21 cellular contexts compared by ENCODE assay signal in the genomic region with DNA sequence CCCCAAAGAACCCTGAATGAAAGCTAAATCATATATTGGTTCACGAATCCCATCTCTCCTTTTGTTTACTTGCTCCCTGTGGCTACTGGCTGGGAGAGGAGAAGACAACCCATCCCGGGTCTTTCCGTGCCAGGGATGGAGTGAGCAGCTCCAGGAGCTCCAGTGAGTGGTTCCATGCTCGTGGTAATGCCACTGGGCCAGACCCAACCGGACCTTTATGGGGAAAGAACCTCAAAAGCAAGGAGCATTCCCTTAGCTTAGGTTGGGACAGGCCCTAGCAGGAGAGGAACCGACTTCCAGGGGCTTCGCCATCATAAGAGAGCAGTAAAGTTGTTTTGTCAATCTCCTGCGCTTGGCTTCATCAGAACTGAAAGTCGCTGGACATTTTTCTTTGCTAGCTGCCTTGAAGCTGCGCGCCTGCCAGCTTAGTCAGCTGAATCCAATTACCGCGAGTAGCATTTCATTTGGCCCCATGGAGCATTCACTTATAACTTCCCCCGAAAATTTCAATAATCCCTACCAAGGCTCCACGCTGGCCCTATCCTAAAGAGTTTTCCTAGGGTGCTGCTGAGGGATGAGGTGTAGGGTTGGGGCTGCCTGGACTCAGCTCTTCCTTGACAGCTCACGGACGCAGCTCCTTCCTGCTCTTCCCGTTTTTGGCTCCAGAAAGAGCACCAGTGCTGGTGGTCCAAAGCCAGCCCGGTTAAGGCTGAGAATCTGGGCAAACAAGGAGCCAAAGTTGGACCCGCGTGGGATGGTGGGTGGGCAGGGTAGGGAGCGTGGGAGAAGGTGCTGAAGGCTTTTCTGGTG. TPM values are rescaled to one million over a fixed set of nuclear protein-coding genes. Genes with fewer than 3 reads are reported as not detected.
DNase-seq lines count a peak whose midpoint lies in the region; ATAC-seq, FAIRE-seq and TF ChIP-seq lines count a peak whose summit lies in the region.
"Had no signal": no experiment of that assay in that cellular context is flagged by ENCODE, and none has a peak within 500 bp of the region (broad histone marks: within the 10 kb centered on the region; RNA-seq: fewer than 3 reads in every experiment).

No MANE protein-coding gene starts in this region.

- H3K27ac ChIP-seq in coronary artery (no peak overlapping the region), suprapubic skin (no peak overlapping the region)
- H3K27ac ChIP-seq: adrenal gland, dorsolateral prefrontal cortex, heart left ventricle had no signal

- peaks cover 3% of the 10 kb centered on the region for H3K9me3 Mint-ChIP-seq in T-helper 1 cell treated with Interleukin-12 subunit alpha and Interleukin-12 subunit beta and Interleukin-4 antibody, amounts not matched to agents 30 μg/mL and 1 μg/mL, for 36 hours

- ATAC-seq in Right ventricle myocardium superior (ENCODE audit: poor library complexity): no peak
- ATAC-seq: heart left ventricle had no signal

- intact Hi-C loops in Right ventricle myocardium superior (cut with DNase I): no loop called here

- peaks cover 6% of the 10 kb centered on the region for H3K36me3 Mint-ChIP-seq in T-helper 1 cell treated with Interleukin-12 subunit alpha and Interleukin-12 subunit beta and Interleukin-4 antibody, amounts not matched to agents 30 μg/mL and 1 μg/mL, for 36 hours (ENCODE audit: low read depth)

- TF ChIP-seq CTCF in coronary artery (IDR thresholded peaks at IDR 0.05): no peak
- TF ChIP-seq CTCF in suprapubic skin (IDR thresholded peaks at IDR 0.05): no peak

- peaks cover 98% of the 10 kb centered on the region for H3K27me3 ChIP-seq in suprapubic skin
- H3K27me3 ChIP-seq: adrenal gland had no signal

- peaks cover 93% of the 10 kb centered on the region for H3K27me3 Mint-ChIP-seq in T-helper 1 cell treated with Interleukin-12 subunit alpha and Interleukin-12 subunit beta and Interleukin-4 antibody, amounts not matched to agents 30 μg/mL and 1 μg/mL, for 36 hours (ENCODE audit: low read depth)

- no peak for DNase-seq in T-helper 1 cell
- DNase-seq in coronary artery (ENCODE audit: low spot score): no peak
- peak; percentile 75 for DNase-seq in kidney tubule cell (ENCODE audit: low spot score)
- DNase-seq in suprapubic skin (ENCODE audit: low spot score in 2 of 2): no peak
- DNase-seq in stimulated activated naive CD4-positive, alpha-beta T cell (lab: John Stamatoyannopoulos, UW): no peak
- no peak for DNase-seq in Right ventricle myocardium superior
- no peak for DNase-seq in GM12892 (ENCODE audit: insufficient read length)
- DNase-seq: activated CD4-positive, alpha-beta T cell treated with anti-CD3 and anti-CD28 coated beads for 48 hours; activated T-cell treated with anti-CD3 and anti-CD28 coated beads, Interleukin-2, amount 50 U/mL, for 1 hour; adrenal gland; Calu3; dorsolateral prefrontal cortex; heart left ventricle; NCI-H1436; NCI-H510A; stimulated activated CD4-positive, alpha-beta T cell treated with anti-CD3 and anti-CD28 coated beads, Interleukin-12 subunit alpha, Interleukin-12 subunit beta, amount 100 ng/mL, for 4 hours had no signal

- no peak for FAIRE-seq in GM12892 (lab: Jason Lieb, UNC)

- TF ChIP-seq EP300 in suprapubic skin (IDR thresholded peaks at IDR 0.05): no peak

- H3K4me1 Mint-ChIP-seq in T-helper 1 cell treated with Interleukin-12 subunit alpha and Interleukin-12 subunit beta and Interleukin-4 antibody, amounts not matched to agents 30 μg/mL and 1 μg/mL, for 36 hours (ENCODE audit: low read depth): peaks cover 2% of the 10 kb centered on the region

- H3K36me3 ChIP-seq in suprapubic skin: no peaks in the 10 kb centered on the region
- H3K36me3 ChIP-seq: adrenal gland, heart left ventricle had no signal

- 7% methylated on average over 22 of the region's 22 CpGs for WGBS in suprapubic skin

- peaks cover 54% of the 10 kb centered on the region for H3K4me1 ChIP-seq in suprapubic skin
- H3K4me1 ChIP-seq: adrenal gland had no signal

- H3K4me3 ChIP-seq in coronary artery: peak overlapping the region; percentile 13
- H3K4me3 ChIP-seq in suprapubic skin: peak overlapping the region; percentile 15
- H3K4me3 ChIP-seq: adrenal gland, dorsolateral prefrontal cortex, heart left ventricle had no signal

- no peaks in the 10 kb centered on the region for H3K9me3 ChIP-seq in suprapubic skin
- H3K9me3 ChIP-seq: adrenal gland, heart left ventricle had no signal

- H3K27ac Mint-ChIP-seq in T-helper 1 cell treated with Interleukin-12 subunit alpha and Interleukin-12 subunit beta and Interleukin-4 antibody, amounts not matched to agents 30 μg/mL and 1 μg/mL, for 36 hours: peak overlapping the region; percentile 57

- no peak overlapping the region for H3K4me3 Mint-ChIP-seq in T-helper 1 cell treated with Interleukin-12 subunit alpha and Interleukin-12 subunit beta and Interleukin-4 antibody, amounts not matched to agents 30 μg/mL and 1 μg/mL, for 36 hours

- TF ChIP-seq POLR2A in suprapubic skin (IDR thresholded peaks at IDR 0.05): no peak
- no peak for TF ChIP-seq POLR2A in GM12892 (IDR thresholded peaks at IDR 0.05; ENCODE audit: low read depth, low read length)

RNA-seq across cellular contexts. Expression of a gene that starts 4.9 kb away (rescaled TPM):
- 1 to 10 TPM in 2 of 4 donors, under 1 TPM in 2; 0.49 to 3.5 (median 1.5) TPM for total RNA-seq in suprapubic skin
- 0.38 TPM for total RNA-seq in Right ventricle myocardium superior
- polyA plus RNA-seq in GM12892 (2012; ENCODE audit: missing spikeins): not detected
- total RNA-seq: Calu3; liver; T-helper 2 cell treated with Interferon-gamma antibody and Interleukin-4, amounts not matched to agents 100 ng/mL and 5 ng/mL, for 36 hours had no signal
- polyA plus RNA-seq: liver, neural cell had no signal

RNA-seq across cellular contexts. Expression of a gene that starts 10.7 kb away (rescaled TPM):
- 1 to 10 TPM in 2 of 4 donors, not detected in 2; 1.9 to 3.1 TPM for total RNA-seq in suprapubic skin
- total RNA-seq in Right ventricle myocardium superior: not detected
- not detected for polyA plus RNA-seq in GM12892 (2012; ENCODE audit: missing spikeins)
- total RNA-seq: Calu3; dorsolateral prefrontal cortex; liver; T-helper 2 cell treated with Interferon-gamma antibody and Interleukin-4, amounts not matched to agents 100 ng/mL and 5 ng/mL, for 36 hours had no signal
- polyA plus RNA-seq: liver, neural cell had no signal

RNA-seq across cellular contexts. Expression of a gene that starts 26.4 kb away (rescaled TPM):
- total RNA-seq in suprapubic skin (under 1 TPM in 2 of 4 donors, not detected in 2; 0.85 to 0.89 TPM), Right ventricle myocardium superior (not detected)
- not detected for polyA plus RNA-seq in GM12892 (2012; ENCODE audit: missing spikeins)
- total RNA-seq: A172; Calu3; liver; T-helper 2 cell treated with Interferon-gamma antibody and Interleukin-4, amounts not matched to agents 100 ng/mL and 5 ng/mL, for 36 hours had no signal
- polyA plus RNA-seq: liver, neural cell had no signal

RNA-seq across cellular contexts. Expression of a gene that starts 32.5 kb away (rescaled TPM):
- 1 to 10 TPM; 1.4 to 6.0 (median 2.6) TPM for total RNA-seq in suprapubic skin
- 0.32 TPM for total RNA-seq in Right ventricle myocardium superior
- polyA plus RNA-seq in GM12892 (2012; ENCODE audit: missing spikeins): not detected
- total RNA-seq: Calu3; dorsolateral prefrontal cortex; T-helper 2 cell treated with Interferon-gamma antibody and Interleukin-4, amounts not matched to agents 100 ng/mL and 5 ng/mL, for 36 hours had no signal
- polyA plus RNA-seq: neural cell had no signal

RNA-seq across cellular contexts. Expression of a gene that starts 39.5 kb away (rescaled TPM):
- total RNA-seq in suprapubic skin (1 to 10 TPM in 2 of 4 donors, under 1 TPM in 1, not detected in 1; 0.26 to 3.1 (median 2.6) TPM), Right ventricle myocardium superior (not detected)
- polyA plus RNA-seq in GM12892 (2012; ENCODE audit: missing spikeins): not detected
- total RNA-seq: Calu3; liver; T-helper 2 cell treated with Interferon-gamma antibody and Interleukin-4, amounts not matched to agents 100 ng/mL and 5 ng/mL, for 36 hours had no signal
- polyA plus RNA-seq: neural cell had no signal
